8 cellular contexts compared by ENCODE assay signal in the genomic region with DNA sequence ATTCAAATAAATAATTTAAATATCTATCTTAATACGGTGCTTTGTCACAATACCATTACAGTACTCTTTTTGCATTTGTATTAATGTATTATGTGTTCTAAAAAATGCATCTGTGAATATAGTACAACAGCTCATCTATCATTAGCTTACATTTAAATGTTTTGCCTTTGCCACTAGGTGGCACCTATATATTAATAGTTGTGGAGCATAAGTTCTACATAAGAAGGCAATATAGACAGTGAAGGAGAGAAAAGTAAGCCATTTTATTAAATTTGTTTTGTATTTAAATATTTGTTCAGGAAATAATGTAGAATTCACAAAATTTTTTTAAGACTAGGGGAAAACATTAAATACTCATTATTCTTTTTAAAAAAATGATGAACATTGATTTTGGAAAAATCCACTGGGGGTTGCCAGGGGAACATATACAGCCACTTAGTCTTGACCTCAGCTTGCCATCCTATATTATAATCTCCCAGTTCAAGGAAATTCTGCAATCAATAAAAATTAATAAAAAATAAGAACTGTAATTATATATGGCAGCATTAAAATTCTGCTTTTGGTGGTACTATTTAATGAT. TPM values are rescaled to one million over a fixed set of nuclear protein-coding genes. Genes with fewer than 3 reads are reported as not detected.
A peak's percentile ranks its signal among the peaks of the same experiment; 100 is the strongest.
DNase-seq lines count a peak whose midpoint lies in the region; ATAC-seq and TF ChIP-seq lines count a peak whose summit lies in the region.

No MANE protein-coding gene starts in this region.

- ATAC-seq in GM18861 (IDR thresholded peaks at IDR 0.05; ENCODE audit: unreplicated experiment) (peak; percentile 83), HG03095 (IDR thresholded peaks at IDR 0.05; ENCODE audit: unreplicated experiment) (peak; percentile 71)

- H3K4me1 ChIP-seq in osteoblast (ENCODE audit: insufficient read depth, low read length), result no peaks in the 10 kb centered on the region

- no peak overlapping the region for H3K4me2 ChIP-seq in osteoblast (ENCODE audit: insufficient read depth, low read length)

- H3K9me3 ChIP-seq in osteoblast (ENCODE audit: low read depth, low read length), result no peaks in the 10 kb centered on the region

- DNase-seq in AML-193 (lab: John Stamatoyannopoulos, UW) (peak; percentile 55 to 58), NCI-H69 (lab: John Stamatoyannopoulos, UW) (peak; percentile 72), choroid plexus epithelial cell (ENCODE audit: low read depth) (peak; percentile 67), osteoblast (ENCODE audit: insufficient read length, low spot score, missing footprints) (peak; percentile 29), hypothalamus (lab: John Stamatoyannopoulos, UW) (no peak), GDM1 (lab: John Stamatoyannopoulos, UW) (no peak)

- no peak overlapping the region for H2AFZ ChIP-seq in osteoblast (ENCODE audit: low read length)

- H3K27me3 ChIP-seq in osteoblast (ENCODE audit: insufficient read depth, low read length), result no peaks in the 10 kb centered on the region

- no peaks in the 10 kb centered on the region for H3K79me2 ChIP-seq in osteoblast (ENCODE audit: insufficient read depth, low read length)

- no peaks in the 10 kb centered on the region for H3K36me3 ChIP-seq in osteoblast (ENCODE audit: insufficient read depth, low read length)

- no peaks in the 10 kb centered on the region for H4K20me1 ChIP-seq in osteoblast (ENCODE audit: insufficient read depth, low read length)

- TF ChIP-seq CTCF in choroid plexus epithelial cell (conservative IDR thresholded peaks at IDR 0.05; ENCODE audit: low read depth, low read length) (peak; percentile 56), osteoblast (IDR thresholded peaks at IDR 0.05; ENCODE audit: extremely low read depth, low read depth, low read length) (peak; percentile 56)

- no peak overlapping the region for H3K4me3 ChIP-seq in choroid plexus epithelial cell (ENCODE audit: low read depth, low read length)
- no peak overlapping the region for H3K4me3 ChIP-seq in osteoblast (ENCODE audit: insufficient read depth, low read length)

- no peak overlapping the region for H3K27ac ChIP-seq in osteoblast (ENCODE audit: low read depth, low read length)

RNA-seq across cellular contexts. Expression of a gene that starts 9.8 kb away (rescaled TPM):
- not detected in 2 replicates for total RNA-seq in osteoblast

RNA-seq across cellular contexts. Expression of a gene that starts 59.6 kb away (rescaled TPM):
- 1.8 TPM in 2 replicates for total RNA-seq in osteoblast

Comparison
In these comparisons a context has a peak if more than half of its experiments do, and no peak if none do; other contexts are left out.
1. DNase-seq: peak in AML-193 (2 of 2), NCI-H69 (single experiment), choroid plexus epithelial cell (single experiment) and osteoblast (single experiment); none in hypothalamus (0 of 51) and GDM1 (single experiment).